In the genomic region with DNA sequence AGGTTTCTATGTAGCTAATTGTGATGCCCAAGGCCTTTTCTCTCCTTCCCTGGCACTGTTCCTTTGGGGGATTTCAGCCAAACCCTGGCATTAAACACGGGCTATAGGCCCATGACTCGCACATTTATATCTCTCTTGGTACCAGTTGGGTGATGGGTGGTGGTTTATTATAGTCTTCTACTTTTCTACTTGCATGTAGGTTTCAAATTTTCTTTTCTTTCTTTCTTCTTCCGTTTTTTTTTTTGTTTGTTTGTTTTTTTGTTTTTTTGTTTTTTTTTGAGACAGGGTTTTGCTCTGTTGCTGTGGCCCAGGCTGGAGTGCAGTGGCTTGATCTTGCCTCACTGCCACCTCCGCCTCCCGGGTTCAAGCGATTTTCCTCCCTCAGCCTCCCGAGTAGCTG, we compare ENCODE assay signal across 8 cellular contexts. TPM values are rescaled to one million over a fixed set of nuclear protein-coding genes. Genes with fewer than 3 reads are reported as not detected.
A peak's percentile ranks its signal among the peaks of the same experiment; 100 is the strongest.
DNase-seq lines count a peak whose midpoint lies in the region; ATAC-seq and TF ChIP-seq lines count a peak whose summit lies in the region.

No MANE protein-coding gene starts in this region.

- H3K36me3 Mint-ChIP-seq in Caco-2 (ENCODE audit: insufficient read depth, unreplicated experiment): peaks cover 48% of the 10 kb centered on the region
- H3K36me3 Mint-ChIP-seq in effector memory CD8-positive, alpha-beta T cell (ENCODE audit: insufficient read depth): peaks cover 44% of the 10 kb centered on the region
- H3K36me3 Mint-ChIP-seq in osteocyte (ENCODE audit: unreplicated experiment): peaks cover 18% of the 10 kb centered on the region

- H3K4me3 Mint-ChIP-seq in Caco-2 (ENCODE audit: unreplicated experiment) (peak overlapping the region; percentile 97), osteocyte (ENCODE audit: unreplicated experiment) (peak overlapping the region; percentile 89)
- H3K4me3 Mint-ChIP-seq in effector memory CD8-positive, alpha-beta T cell: peak overlapping the region; percentile 95 to 97

- peak overlapping the region; percentile 75 for H3K4me3 ChIP-seq in Caco-2 (ENCODE audit: low read depth, low read length)
- H3K4me3 ChIP-seq in NT2/D1 (ENCODE audit: insufficient read length, low read depth): peak overlapping the region; percentile 49

- peaks cover 3% of the 10 kb centered on the region; the same call in 1 of the 2 replicates for H3K36me3 ChIP-seq in Caco-2 (ENCODE audit: control insufficient read depth, insufficient read depth, low read length)
- peaks cover 31% of the 10 kb centered on the region for H3K36me3 ChIP-seq in NT2/D1 (ENCODE audit: insufficient read depth, insufficient read length, low read length)

- CTCF ChIA-PET in Caco-2 (lab: Charles Lee): no interaction called here

- intact Hi-C loops in Caco-2 (cut with micrococcal nuclease; ENCODE audit: unreplicated experiment): loop anchor here (2.0 to 10.0 kb wide), 3 partner anchors 58 to 105 kb away; partner anchors contain the start of gene IFNAR1

- no peak for DNase-seq in Caco-2
- no peak for DNase-seq in NT2/D1 (ENCODE audit: low read depth, low spot score)
- no peak for DNase-seq in effector memory CD8-positive, alpha-beta T cell
- no peak for DNase-seq in osteocyte (ENCODE audit: extremely low spot score, unreplicated experiment)
- no peak for DNase-seq in AG20443 (ENCODE audit: low spot score)
- DNase-seq in LoVo (ENCODE audit: low spot score): no peak
- no peak for DNase-seq in NCI-H748 (lab: John Stamatoyannopoulos, UW; ENCODE audit: unreplicated experiment)

- POLR2A ChIA-PET in Caco-2 (lab: Charles Lee): no interaction called here

- H3K9ac ChIP-seq in NT2/D1 (ENCODE audit: insufficient read length, low read depth): peak overlapping the region; percentile 81

- H3K4me1 Mint-ChIP-seq in Caco-2 (ENCODE audit: low read depth, unreplicated experiment): peaks cover 32% of the 10 kb centered on the region
- peaks cover 40 to 47% of the 10 kb centered on the region in 2 donors for H3K4me1 Mint-ChIP-seq in effector memory CD8-positive, alpha-beta T cell (ENCODE audit: low read depth in 2 of 2)
- peaks cover 25% of the 10 kb centered on the region for H3K4me1 Mint-ChIP-seq in osteocyte (ENCODE audit: unreplicated experiment)

- H3K27me3 ChIP-seq in Caco-2 (replicated peaks; ENCODE audit: control insufficient read depth, insufficient read depth, low read length): no peaks in the 10 kb centered on the region
- H3K27me3 ChIP-seq in NT2/D1 (ENCODE audit: insufficient read depth, insufficient read length): no peaks in the 10 kb centered on the region

- H3K9me3 Mint-ChIP-seq in Caco-2 (ENCODE audit: unreplicated experiment) (no peaks in the 10 kb centered on the region), osteocyte (ENCODE audit: unreplicated experiment) (no peaks in the 10 kb centered on the region)
- no peaks in the 10 kb centered on the region for H3K9me3 Mint-ChIP-seq in effector memory CD8-positive, alpha-beta T cell

- H3K9me3 ChIP-seq in Caco-2 (no peaks in the 10 kb centered on the region), NT2/D1 (ENCODE audit: insufficient read depth, low read length) (no peaks in the 10 kb centered on the region)

- H3K27me3 Mint-ChIP-seq in Caco-2 (ENCODE audit: insufficient read depth, unreplicated experiment) (no peaks in the 10 kb centered on the region), osteocyte (ENCODE audit: unreplicated experiment) (no peaks in the 10 kb centered on the region)
- H3K27me3 Mint-ChIP-seq in effector memory CD8-positive, alpha-beta T cell: no peaks in the 10 kb centered on the region

- peaks cover 15% of the 10 kb centered on the region for H3K4me1 ChIP-seq in Caco-2
- peaks cover 14% of the 10 kb centered on the region for H3K4me1 ChIP-seq in NT2/D1 (ENCODE audit: insufficient read depth, insufficient read length)

- TF ChIP-seq CTCF in Caco-2 (IDR thresholded peaks at IDR 0.05; ENCODE audit: insufficient read depth in 1 of 2, low read depth in 1 of 2, low read length in 1 of 2, severe bottlenecking in 1 of 2, unreplicated experiment in 1 of 2): no peak
- no peak for TF ChIP-seq CTCF in osteocyte (IDR thresholded peaks at IDR 0.05)

- BruUV-seq in Caco-2 (replicated peaks; lab: Mats Ljungman, UMichigan): no TSS peak

- H3K27ac Mint-ChIP-seq in Caco-2 (ENCODE audit: unreplicated experiment) (peak overlapping the region; percentile 91), osteocyte (ENCODE audit: unreplicated experiment) (peak overlapping the region; percentile 86)
- peak overlapping the region; percentile 91 to 92 for H3K27ac Mint-ChIP-seq in effector memory CD8-positive, alpha-beta T cell

- no peak for ATAC-seq in effector memory CD8-positive, alpha-beta T cell (replicated peaks)
- ATAC-seq in HG03460 (IDR thresholded peaks at IDR 0.05; ENCODE audit: unreplicated experiment): no peak

RNA-seq across cellular contexts. Expression of gene IL10RB, which starts 1.1 kb away (rescaled TPM):
- 11.7 and 13.1 TPM in 2 replicates for total RNA-seq in Caco-2 (2022)
- total RNA-seq in osteocyte: 21.1 and 21.7 TPM in 2 replicates

RNA-seq across cellular contexts. Expression of gene IFNAR2, which starts 37.5 kb away (rescaled TPM):
- total RNA-seq in Caco-2 (2022) (33.7 and 36.1 TPM in 2 replicates), osteocyte (15.9 and 17.9 TPM in 2 replicates)

RNA-seq across cellular contexts. Expression of gene IFNAR1, which starts 57.5 kb away (rescaled TPM):
- total RNA-seq in Caco-2 (2022): 19.7 and 20.4 TPM in 2 replicates
- total RNA-seq in osteocyte: 42.7 and 42.8 TPM in 2 replicates
